8 cellular contexts compared by ENCODE assay signal in genomic region chr7:10940748-10941358, GRCh38. TPM values are rescaled to one million over a fixed set of nuclear protein-coding genes. Genes with fewer than 3 reads are reported as not detected.
DNase-seq lines count a peak whose midpoint lies in the region; ATAC-seq and TF ChIP-seq lines count a peak whose summit lies in the region.

No MANE protein-coding gene starts in this region.

- peak overlapping the region; percentile 34 to 86 (median 76) for H3K4me3 ChIP-seq in heart right ventricle
- peak overlapping the region; percentile 78 for H3K4me3 ChIP-seq in coronary artery
- peak overlapping the region; percentile 69 for H3K4me3 ChIP-seq in neuron (ENCODE audit: low read length)

- peak overlapping the region; percentile 86 to 97 (median 95) for H3K27ac ChIP-seq in heart right ventricle
- peak overlapping the region; percentile 88 to 90 for H3K27ac ChIP-seq in coronary artery

- peak overlapping the region; percentile 63 for H2AFZ ChIP-seq in neuron (ENCODE audit: low read depth, low read length)

- H3K27me3 ChIP-seq in heart right ventricle, result no peaks in the 10 kb centered on the region
- H3K27me3 ChIP-seq in neuron (ENCODE audit: insufficient read depth, low read length), result no peaks in the 10 kb centered on the region

- H3K9me3 ChIP-seq in heart right ventricle, result no peaks in the 10 kb centered on the region
- H3K9me3 ChIP-seq in neuron (ENCODE audit: low read length), result no peaks in the 10 kb centered on the region

- DNase-seq in heart right ventricle (no peak), Right ventricle myocardium superior (no peak), NCI-H526 treated with DMSO at 0.1 percent for 48 hours (lab: John Stamatoyannopoulos, UW) (peak; percentile 63), coronary artery (ENCODE audit: low spot score) (no peak), NOMO-1 treated with dmso at 0.1 percent for 144 hours (lab: John Stamatoyannopoulos, UW; ENCODE audit: unreplicated experiment) (no peak), islet precursor cell (no peak)

- H3K4me1 ChIP-seq in heart right ventricle (peaks cover 0 to 43% (median 32%) of the 10 kb centered on the region in 9 donors), neuron (ENCODE audit: insufficient read depth, low read length) (peaks cover 12% of the 10 kb centered on the region)

- 24 to 27% methylated on average over 18 of the region's 18 CpGs for WGBS in heart right ventricle, 2 donors

- TF ChIP-seq CTCF in heart right ventricle (IDR thresholded peaks at IDR 0.05) (no peak), coronary artery (IDR thresholded peaks at IDR 0.05) (no peak)

- peaks cover 0 to 24% (median 0%) of the 10 kb centered on the region in 9 donors for H3K36me3 ChIP-seq in heart right ventricle
- H3K36me3 ChIP-seq in neuron (ENCODE audit: insufficient read depth, low read length), result peaks cover 20% of the 10 kb centered on the region

- ATAC-seq in heart right ventricle (no peak), Right ventricle myocardium superior (ENCODE audit: poor library complexity) (no peak), GM21367 (IDR thresholded peaks at IDR 0.05; ENCODE audit: unreplicated experiment) (no peak)

- intact Hi-C loops in heart right ventricle (cut with DNase I), result loop anchor here in 5 of 10 donors (1.0 to 5.0 kb wide), 3 partner anchors 32 to 271 kb away; partner anchors contain the start of gene PHF14 (in 5 of the 5)
- intact Hi-C loops in Right ventricle myocardium superior (cut with DNase I), result no loop called here

RNA-seq across cellular contexts. Expression of gene PHF14, which starts 32.8 kb away (rescaled TPM):
- total RNA-seq in heart right ventricle (10 to 100 TPM; 14.1 to 16.8 (median 14.8) TPM), Right ventricle myocardium superior (12.2 TPM)
- 10 to 100 TPM; 11.9 to 21.4 TPM for polyA plus RNA-seq in heart right ventricle
